In genomic region chr2:133829686-133830085, GRCh38 we compare ENCODE assay signal across 15 cellular contexts.
"Had no signal": no experiment of that assay in that cellular context is flagged by ENCODE, and none has a peak within 500 bp of the region (broad histone marks: within the 10 kb centered on the region; RNA-seq: fewer than 3 reads in every experiment).

No MANE protein-coding gene starts in this region.

- H3K27me3 ChIP-seq: gastrocnemius medialis, neutrophil, uterus had no signal

- H3K9me3 ChIP-seq: gastrocnemius medialis, mucosa of descending colon, neutrophil, uterus had no signal

- H3K27ac ChIP-seq: gastrocnemius medialis, heart right ventricle, neutrophil, uterus had no signal

- H3K4me2 ChIP-seq: smooth muscle cell had no signal

- H3K4me1 ChIP-seq: gastrocnemius medialis, uterus had no signal

- ATAC-seq: esophagus mucosa; gastrocnemius medialis; heart right ventricle; left cardiac atrium; mucosa of descending colon; naive thymus-derived CD8-positive, alpha-beta T cell; right cardiac atrium had no signal

- H3K4me3 ChIP-seq: gastrocnemius medialis, heart right ventricle, mucosa of descending colon, smooth muscle cell, uterus had no signal

- DNase-seq: effector memory CD4-positive, alpha-beta T cell; gastrocnemius medialis; heart right ventricle; hypothalamus; left cardiac atrium; mucosa of descending colon; naive thymus-derived CD8-positive, alpha-beta T cell; posterior cingulate gyrus; right cardiac atrium; stimulated activated CD4-positive, alpha-beta T cell treated with anti-CD3 and anti-CD28 coated beads, Interleukin-2, amount 100 ng/mL, for 48 hours; stimulated activated naive CD4-positive, alpha-beta T cell treated with Interleukin-2 at 50 U/mL for 16 hours; uterus had no signal

- H3K36me3 ChIP-seq: gastrocnemius medialis, heart right ventricle, neutrophil, uterus had no signal
